Comparison of ENCODE assay signal across 13 cellular contexts in the genomic region with DNA sequence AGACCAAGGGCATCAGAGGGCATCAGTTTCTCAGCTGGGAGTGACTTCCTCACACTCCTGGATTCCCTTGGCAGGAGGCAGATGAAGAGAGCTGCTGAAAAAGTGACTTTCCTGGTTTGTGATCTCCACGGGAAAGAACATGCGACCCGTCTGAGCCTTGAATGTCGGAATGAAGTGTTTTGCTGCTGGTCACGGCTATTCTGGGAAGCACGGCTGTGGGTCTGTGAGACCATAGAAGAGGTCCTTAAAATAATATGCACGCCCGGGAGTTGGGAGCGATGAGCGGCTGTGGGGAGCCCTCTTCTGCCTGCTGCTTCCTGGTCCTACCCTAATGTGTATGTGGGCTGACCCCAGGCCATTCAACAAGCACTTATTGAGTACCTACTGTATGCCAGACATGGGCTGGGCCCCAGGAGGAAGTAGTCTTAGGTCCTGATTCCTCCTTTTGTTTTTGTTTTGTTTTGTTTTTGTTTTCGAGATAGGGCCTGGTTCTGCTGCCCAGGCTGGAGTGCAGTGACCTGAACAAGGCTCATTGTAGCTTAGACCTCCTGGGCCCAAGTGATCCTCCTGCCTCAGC. TPM values are rescaled to one million over a fixed set of nuclear protein-coding genes. Genes with fewer than 3 reads are reported as not detected.
A peak's percentile ranks its signal among the peaks of the same experiment; 100 is the strongest.
DNase-seq lines count a peak whose midpoint lies in the region; ATAC-seq and TF ChIP-seq lines count a peak whose summit lies in the region.
"Had no signal": no experiment of that assay in that cellular context is flagged by ENCODE, and none has a peak within 500 bp of the region (broad histone marks: within the 10 kb centered on the region; RNA-seq: fewer than 3 reads in every experiment).

No MANE protein-coding gene starts in this region.

- DNase-seq in CD1c-positive myeloid dendritic cell (ENCODE audit: extremely low spot score): peak; percentile 25
- peak; percentile 35 for DNase-seq in NCI-H345 treated with DMSO at 0.1 percent for 48 hours (lab: John Stamatoyannopoulos, UW; ENCODE audit: unreplicated experiment)
- no peak for DNase-seq in coronary artery (ENCODE audit: low spot score)
- no peak for DNase-seq in progenitor cell of endocrine pancreas (ENCODE audit: low spot score, unreplicated experiment)
- no peak for DNase-seq in KG1 (lab: John Stamatoyannopoulos, UW)
- no peak for DNase-seq in stimulated activated CD8-positive, alpha-beta memory T cell treated with anti-CD3 and anti-CD28 coated beads, Interleukin-4, amount 100 ng/mL, for 48 hours
- no peak for DNase-seq in T-helper 1 cell
- DNase-seq: activated CD4-positive, alpha-beta memory T cell treated with anti-CD3 and anti-CD28 coated beads for 36 hours; activated naive CD4-positive, alpha-beta T cell treated with Interleukin-2 at 50 U/mL for 16 hours had no signal

- peaks cover 6% of the 10 kb centered on the region for H3K9me3 Mint-ChIP-seq in progenitor cell of endocrine pancreas (ENCODE audit: low read depth)
- H3K9me3 Mint-ChIP-seq: activated CD4-positive, alpha-beta memory T cell treated with anti-CD3 and anti-CD28 coated beads for 36 hours had no signal

- peak overlapping the region; percentile 95 for H3K27ac Mint-ChIP-seq in progenitor cell of endocrine pancreas
- H3K27ac Mint-ChIP-seq: activated CD4-positive, alpha-beta memory T cell treated with anti-CD3 and anti-CD28 coated beads for 36 hours had no signal

- peak overlapping the region; percentile 46 to 67 for H3K27ac ChIP-seq in coronary artery
- H3K27ac ChIP-seq: esophagus muscularis mucosa, parathyroid adenoma had no signal

- ATAC-seq in GM18870 (IDR thresholded peaks at IDR 0.05; ENCODE audit: unreplicated experiment): no peak

- no peaks in the 10 kb centered on the region for H3K27me3 Mint-ChIP-seq in progenitor cell of endocrine pancreas
- H3K27me3 Mint-ChIP-seq: activated CD4-positive, alpha-beta memory T cell treated with anti-CD3 and anti-CD28 coated beads for 36 hours had no signal

- TF ChIP-seq CTCF in coronary artery (IDR thresholded peaks at IDR 0.05) (no peak), progenitor cell of endocrine pancreas (IDR thresholded peaks at IDR 0.05; ENCODE audit: unreplicated experiment) (no peak)

- H3K36me3 Mint-ChIP-seq in progenitor cell of endocrine pancreas (ENCODE audit: insufficient read depth): peaks cover 2% of the 10 kb centered on the region
- H3K36me3 Mint-ChIP-seq: activated CD4-positive, alpha-beta memory T cell treated with anti-CD3 and anti-CD28 coated beads for 36 hours had no signal

- H3K4me3 ChIP-seq in coronary artery: no peak overlapping the region
- H3K4me3 ChIP-seq: esophagus muscularis mucosa had no signal

- H3K4me1 Mint-ChIP-seq in progenitor cell of endocrine pancreas (ENCODE audit: low read depth): peaks cover 42% of the 10 kb centered on the region

- peak overlapping the region; percentile 68 for H3K4me3 Mint-ChIP-seq in progenitor cell of endocrine pancreas (ENCODE audit: low read depth)
- H3K4me3 Mint-ChIP-seq: activated CD4-positive, alpha-beta memory T cell treated with anti-CD3 and anti-CD28 coated beads for 36 hours had no signal

RNA-seq across cellular contexts. Expression of gene UMODL1, which starts 13.2 kb away (rescaled TPM):
- total RNA-seq in progenitor cell of endocrine pancreas: 0.19 TPM in 1 of 2 replicates, not detected in the other
- total RNA-seq: activated CD4-positive, alpha-beta memory T cell treated with anti-CD3 and anti-CD28 coated beads for 36 hours; LHCN-M2 had no signal

RNA-seq across cellular contexts. Expression of gene ZBTB21, which starts 47.8 kb away (rescaled TPM):
- 15.7 and 18.6 TPM in 2 replicates for total RNA-seq in progenitor cell of endocrine pancreas

Comparison
In these comparisons a context has a peak if more than half of its experiments do, and no peak if none do; other contexts are left out.
1. DNase-seq: peak in CD1c-positive myeloid dendritic cell (single experiment) and NCI-H345 treated with DMSO at 0.1 percent for 48 hours (single experiment); none in coronary artery (single experiment), progenitor cell of endocrine pancreas (single experiment), KG1 (single experiment), stimulated activated CD8-positive, alpha-beta memory T cell treated with anti-CD3 and anti-CD28 coated beads, Interleukin-4, amount 100 ng/mL, for 48 hours (single experiment) and T-helper 1 cell (0 of 5).